Comparison of ENCODE assay signal across 11 cellular contexts in genomic region chr1:108461758-108462157, GRCh38. TPM values are rescaled to one million over a fixed set of nuclear protein-coding genes. Genes with fewer than 3 reads are reported as not detected.
"Had no signal": no experiment of that assay in that cellular context is flagged by ENCODE, and none has a peak within 500 bp of the region (broad histone marks: within the 10 kb centered on the region; RNA-seq: fewer than 3 reads in every experiment).

No MANE protein-coding gene starts in this region.

RNA-seq across cellular contexts. Expression of gene NBPF6, which starts 11.6 kb away (rescaled TPM):
- total RNA-seq: activated B cell treated with CpG ODN at 0.5 μM for 24 hours; activated CD4-positive, alpha-beta memory T cell treated with anti-CD3 and anti-CD28 coated beads, Interleukin-2, amount 10 ng/mL, durations not matched to agents 7 days and 5 days; activated CD4-positive, alpha-beta T cell treated with anti-CD3 and anti-CD28 coated beads for 36 hours; activated CD4-positive, alpha-beta T cell treated with anti-CD3 and anti-CD28 coated beads, Interleukin-2, amount 10 ng/mL, durations not matched to agents 7 days and 5 days; activated CD8-positive, alpha-beta memory T cell treated with anti-CD3 and anti-CD28 coated beads for 36 hours; activated CD8-positive, alpha-beta memory T cell treated with anti-CD3 and anti-CD28 coated beads, Interleukin-2, amount 10 ng/mL, durations not matched to agents 7 days and 5 days; activated CD8-positive, alpha-beta T cell treated with anti-CD3 and anti-CD28 coated beads for 36 hours; activated CD8-positive, alpha-beta T cell treated with anti-CD3 and anti-CD28 coated beads, Interleukin-2, amount 10 ng/mL, durations not matched to agents 7 days and 5 days; T-cell; T-helper 2 cell treated with Interferon-gamma antibody and Interleukin-4, amounts not matched to agents 100 ng/mL and 5 ng/mL, for 36 hours; WTC11 had no signal
